9 cellular contexts compared by ENCODE assay signal in genomic region chr15:92886229-92886628, GRCh38. TPM values are rescaled to one million over a fixed set of nuclear protein-coding genes. Genes with fewer than 3 reads are reported as not detected.
DNase-seq lines count a peak whose midpoint lies in the region; ATAC-seq, FAIRE-seq and TF ChIP-seq lines count a peak whose summit lies in the region.
"Had no signal": no experiment of that assay in that cellular context is flagged by ENCODE, and none has a peak within 500 bp of the region (broad histone marks: within the 10 kb centered on the region; RNA-seq: fewer than 3 reads in every experiment).

No MANE protein-coding gene starts in this region.

- peaks cover 46% of the 10 kb centered on the region for H3K4me1 ChIP-seq in A549
- H3K4me1 ChIP-seq in HUES64 (ENCODE audit: insufficient read depth, low read length), result peaks cover 36% of the 10 kb centered on the region
- H3K4me1 ChIP-seq in muscle layer of duodenum (ENCODE audit: control insufficient read depth in 1 of 2, insufficient read depth in 2 of 2, low read length in 2 of 2), result peaks cover 18 to 31% of the 10 kb centered on the region in 2 donors

- no peaks in the 10 kb centered on the region for H3K9me3 ChIP-seq in A549
- no peaks in the 10 kb centered on the region for H3K9me3 ChIP-seq in HUES64 (ENCODE audit: insufficient read depth, low read depth, low read length)
- H3K9me3 ChIP-seq in muscle layer of duodenum (ENCODE audit: control insufficient read depth in 1 of 2, low read length in 2 of 2), result no peaks in the 10 kb centered on the region

- CTCF ChIA-PET in A549 (lab: Yijun Ruan, JAX), result interaction anchor here (0.7 to 17.1 kb wide), 5 partner anchors 14 to 1352 kb away, joined by 3 to 168 read pairs (median 4); partner anchors contain the start of gene CHD2

- peak overlapping the region; percentile 97; the same call in 1 of the 2 replicates for H3K9ac ChIP-seq in HUES64 (ENCODE audit: low read depth, low read length)

- no peak for TF ChIP-seq RAD21 in A549 (conservative IDR thresholded peaks at IDR 0.05 in 1 of 2, IDR thresholded peaks at IDR 0.05 in 1 of 2)

- no peak for TF ChIP-seq EP300 in A549 (IDR thresholded peaks at IDR 0.05)

- H3K4me2 ChIP-seq in A549, result peak overlapping the region; percentile 69

- no peaks in the 10 kb centered on the region for H3K27me3 ChIP-seq in HUES64 (ENCODE audit: insufficient read depth, low read length)
- H3K27me3 ChIP-seq in bronchial epithelial cell (ENCODE audit: control insufficient read depth, insufficient read depth, low read length), result no peaks in the 10 kb centered on the region
- no peaks in the 10 kb centered on the region for H3K27me3 ChIP-seq in muscle layer of duodenum (ENCODE audit: low read depth, low read length)

- DNase-seq in A549 (ENCODE audit: low read depth in 1 of 2, low spot score in 1 of 2) (no peak), bronchial epithelial cell (ENCODE audit: low read depth) (peak; percentile 37), NCI-H748 treated with DMSO at 0.1 percent for 48 hours (lab: John Stamatoyannopoulos, UW) (no peak), NCI-H69 (lab: John Stamatoyannopoulos, UW) (no peak), RCC 7860 (ENCODE audit: low spot score) (no peak)
- no peak for DNase-seq in effector CD8-positive, alpha-beta T cell (lab: John Stamatoyannopoulos, UW)

- H3K27ac ChIP-seq in A549 (peak overlapping the region in 1 of 2 experiments; percentile 98; a peak in 1 of 6 replicates), HUES64 (ENCODE audit: low read depth, low read length) (no peak overlapping the region), muscle layer of duodenum (ENCODE audit: low read length) (peak overlapping the region; percentile 99)

- H3K4me3 ChIP-seq in A549 (peak overlapping the region; percentile 85), HUES64 (ENCODE audit: low read length) (peak overlapping the region; percentile 98), bronchial epithelial cell (ENCODE audit: low read depth, low read length) (peak overlapping the region; percentile 76), muscle layer of duodenum (ENCODE audit: low read depth in 1 of 2, low read length in 2 of 2) (peak overlapping the region; percentile 93 to 95)
- H3K4me3 ChIP-seq: lung had no signal

- POLR2A ChIA-PET in A549 (lab: Yijun Ruan, JAX), result interaction anchor here (0.9 to 10.4 kb wide), 5 partner anchors 14 to 75 kb away, joined by 3 to 374 read pairs (median 164); partner anchors contain the start of gene CHD2

- FAIRE-seq in A549 (lab: Jason Lieb, UNC), result peak; percentile 36
- FAIRE-seq in bronchial epithelial cell (lab: Jason Lieb, UNC), result no peak
- FAIRE-seq in RCC 7860 (lab: Jason Lieb, UNC), result no peak

- no peak for TF ChIP-seq CTCF in A549 (IDR thresholded peaks at IDR 0.05)
- TF ChIP-seq CTCF in bronchial epithelial cell (IDR thresholded peaks at IDR 0.05; ENCODE audit: insufficient read depth, low read length, severe bottlenecking), result no peak

- H3K36me3 ChIP-seq in HUES64 (ENCODE audit: insufficient read depth, low read length), result peaks cover 68% of the 10 kb centered on the region
- no peaks in the 10 kb centered on the region for H3K36me3 ChIP-seq in bronchial epithelial cell (ENCODE audit: control insufficient read depth, insufficient read depth, low read length)
- H3K36me3 ChIP-seq in muscle layer of duodenum (ENCODE audit: control insufficient read depth in 1 of 2, insufficient read depth in 2 of 2, low read length in 2 of 2), result peaks cover 26 to 28% of the 10 kb centered on the region in 2 donors

- no peak for TF ChIP-seq POLR2A in A549 (IDR thresholded peaks at IDR 0.05; ENCODE audit: low read length)

- 2% methylated on average over 1 of the region's 1 CpG for WGBS in A549 (ENCODE audit: missing lambda C conversion rate)
- 100% methylated on average over 1 of the region's 1 CpG for WGBS in HUES64

- no peak for ATAC-seq in A549

TF ChIP-seq in A549, 52 proteins besides CTCF, POLR2A, EP300 and RAD21:
- no peak for TF ChIP-seq JUN (IDR thresholded peaks at IDR 0.05)
- TF ChIP-seq MAZ (IDR thresholded peaks at IDR 0.05; ENCODE audit: borderline replicate concordance, low read depth, low read length), result no peak
- no peak for TF ChIP-seq NPAS2 (CRISPR knock-in tag; IDR thresholded peaks at IDR 0.05; ENCODE audit: borderline replicate concordance)
- no peak for TF ChIP-seq HMGXB4 (CRISPR knock-in tag; IDR thresholded peaks at IDR 0.05; ENCODE audit: borderline replicate concordance)
- TF ChIP-seq PBX3 (IDR thresholded peaks at IDR 0.05), result no peak
- TF ChIP-seq HEYL (CRISPR knock-in tag; IDR thresholded peaks at IDR 0.05), result no peak
- no peak for TF ChIP-seq RNF2 (IDR thresholded peaks at IDR 0.05; ENCODE audit: borderline replicate concordance, low read depth)
- no peak for TF ChIP-seq TP53 (CRISPR knock-in tag; IDR thresholded peaks at IDR 0.05)

RNA-seq across cellular contexts. Expression of gene CHD2, which starts 13.9 kb away (rescaled TPM):
- polyA plus RNA-seq in A549 (2011; rRNA removed), result 68.2 and 88.1 TPM in 2 replicates
- polyA plus RNA-seq in A549 (2012; cell fraction: cytosol; rRNA removed), result 19.7 and 19.8 TPM in 2 replicates
- polyA plus RNA-seq in A549 (2012; cell fraction: nucleus; rRNA removed), result 42.4 and 67.4 TPM in 2 replicates
- polyA plus RNA-seq in A549 (2017; fragmentation: RNase III; extraction: RNeasy Plus Mini Kit Qiagen cat#74134 plus additional on column Dnase treatment), result 29.5 to 30.2 TPM (median 29.5 TPM) in 3 replicates
- 127 and 129 TPM in 2 replicates for polyA minus RNA-seq in A549 (2011; rRNA and poly(A)+ RNA removed)
- 15.8 TPM for polyA plus RNA-seq in HUES64 (2013, experiment 1 of 2)
- polyA plus RNA-seq in HUES64 (2013, experiment 2 of 2), result 24.0 TPM
- total RNA-seq in bronchial epithelial cell, result 65.6 and 104 TPM in 2 replicates
